26 cellular contexts compared by ENCODE assay signal in genomic region chr2:147330925-147331324, GRCh38.
"Had no signal": no experiment of that assay in that cellular context is flagged by ENCODE, and none has a peak within 500 bp of the region (broad histone marks: within the 10 kb centered on the region; RNA-seq: fewer than 3 reads in every experiment).

No MANE protein-coding gene starts in this region.

- H3K27me3 Mint-ChIP-seq: dendritic cell treated with granulocyte-macrophage colony-stimulating factor and Interleukin-4, amounts not matched to agents 40 ng/mL and 50 ng/mL, for 4 days; effector memory CD8-positive, alpha-beta T cell; naive B cell had no signal

- H3K4me3 ChIP-seq: esophagus squamous epithelium, gastrocnemius medialis, heart right ventricle, left lung, lower lobe of right lung, mucosa of descending colon had no signal

- H3K4me1 ChIP-seq: esophagus squamous epithelium, gastrocnemius medialis, left lung, lower lobe of right lung had no signal

- FAIRE-seq: endometrium, islet of Langerhans, keratinocyte had no signal

- DNase-seq: cortex of kidney; effector CD8-positive, alpha-beta T cell; effector memory CD8-positive, alpha-beta T cell; endodermal cell; erythroblast; esophagus squamous epithelium; foreskin melanocyte; gastrocnemius medialis; glutamatergic neuron; head of caudate nucleus; heart right ventricle; hippocampal formation; left cardiac atrium; left lung; left ventricle myocardium superior; lower lobe of right lung; mesenchymal stem cell; mucosa of descending colon; naive B cell had no signal

- ATAC-seq: effector memory CD8-positive, alpha-beta T cell; esophagus mucosa; gastrocnemius medialis; heart right ventricle; left cardiac atrium; left lung; left ventricle myocardium superior; lower lobe of right lung; mucosa of descending colon had no signal

- H3K27ac Mint-ChIP-seq: dendritic cell treated with granulocyte-macrophage colony-stimulating factor and Interleukin-4, amounts not matched to agents 40 ng/mL and 50 ng/mL, for 4 days; effector memory CD8-positive, alpha-beta T cell; endodermal cell; mesothelial cell of epicardium; naive B cell had no signal

- H3K9me3 ChIP-seq: esophagus squamous epithelium, gastrocnemius medialis, heart right ventricle, left lung, lower lobe of right lung, mucosa of descending colon had no signal

- H3K27me3 ChIP-seq: esophagus squamous epithelium, gastrocnemius medialis, heart right ventricle, left lung had no signal

- H3K27ac ChIP-seq: epithelial cell of prostate, esophagus squamous epithelium, gastrocnemius medialis, heart right ventricle, left lung, lower lobe of right lung had no signal

- H3K9me3 Mint-ChIP-seq: dendritic cell treated with granulocyte-macrophage colony-stimulating factor and Interleukin-4, amounts not matched to agents 40 ng/mL and 50 ng/mL, for 4 days had no signal

- H3K4me1 Mint-ChIP-seq: endodermal cell had no signal

- H3K36me3 Mint-ChIP-seq: mesothelial cell of epicardium, naive B cell had no signal

- H3K4me3 Mint-ChIP-seq: dendritic cell treated with granulocyte-macrophage colony-stimulating factor and Interleukin-4, amounts not matched to agents 40 ng/mL and 50 ng/mL, for 4 days; effector memory CD8-positive, alpha-beta T cell; endodermal cell; mesothelial cell of epicardium; naive B cell had no signal

- H3K36me3 ChIP-seq: esophagus squamous epithelium, gastrocnemius medialis, heart right ventricle, left lung, lower lobe of right lung had no signal
